Comparison of ENCODE assay signal across 11 cellular contexts in the genomic region with DNA sequence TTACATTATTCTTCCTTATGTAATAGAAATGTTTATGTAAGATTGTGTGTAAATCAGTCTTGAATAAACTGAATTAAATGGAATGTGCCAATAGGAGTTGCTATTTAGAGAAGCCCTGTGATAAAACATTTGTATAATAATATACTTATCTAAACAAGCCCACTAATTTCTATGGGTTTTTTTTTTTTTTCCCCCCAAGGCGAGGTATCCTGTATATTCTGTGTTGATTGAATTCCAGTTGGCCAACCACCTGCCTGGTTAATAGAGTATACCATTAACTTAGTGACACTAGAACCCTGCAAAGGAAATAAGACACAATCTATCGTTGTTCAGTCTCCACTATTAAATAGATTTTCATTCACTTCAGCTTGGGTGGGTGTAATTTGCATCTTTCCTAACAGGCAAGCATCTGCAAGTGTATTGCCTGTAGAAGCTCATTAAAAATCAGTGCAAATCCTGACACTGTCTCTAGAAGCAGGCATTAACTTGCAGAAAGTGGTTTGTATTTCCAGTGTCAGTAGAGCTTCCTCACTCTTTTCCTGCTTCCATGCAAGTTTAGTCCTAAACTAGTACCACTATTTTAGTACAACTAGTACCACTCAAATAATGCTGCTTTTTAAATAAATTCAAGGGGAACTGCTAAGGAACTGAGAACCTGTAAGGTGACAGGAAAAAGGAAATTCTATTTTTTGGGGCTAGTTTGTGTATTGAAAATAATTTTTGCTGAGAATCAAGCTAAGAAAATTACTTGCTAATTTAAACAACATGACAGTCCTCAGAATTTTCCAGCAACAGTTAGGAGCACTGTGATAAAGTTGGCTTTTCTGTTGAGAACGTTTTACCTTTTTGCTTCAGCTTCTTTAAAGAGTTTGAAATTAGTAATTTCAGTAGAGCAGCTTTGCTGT.
DNase-seq lines count a peak whose midpoint lies in the region; ATAC-seq and TF ChIP-seq lines count a peak whose summit lies in the region.
"Had no signal": no experiment of that assay in that cellular context is flagged by ENCODE, and none has a peak within 500 bp of the region (broad histone marks: within the 10 kb centered on the region; RNA-seq: fewer than 3 reads in every experiment).

No MANE protein-coding gene starts in this region.

- H3K4me3 ChIP-seq in A673 (ENCODE audit: low read depth, low read length, poor library complexity, severe bottlenecking): peak overlapping the region; percentile 23

- no peaks in the 10 kb centered on the region for H3K9me3 Mint-ChIP-seq in activated B cell treated with CpG ODN at 0.5 μM for 24 hours
- H3K9me3 Mint-ChIP-seq in memory B cell: no peaks in the 10 kb centered on the region
- no peaks in the 10 kb centered on the region for H3K9me3 Mint-ChIP-seq in activated CD4-positive, alpha-beta memory T cell treated with anti-CD3 and anti-CD28 coated beads, Interleukin-2, amount 10 ng/mL, durations not matched to agents 7 days and 5 days

- no peaks in the 10 kb centered on the region for H3K36me3 ChIP-seq in A673 (ENCODE audit: insufficient read depth, low read length, poor library complexity, severe bottlenecking)

- DNase-seq in A673 (ENCODE audit: low spot score) (peak; percentile 49), activated B cell treated with CpG ODN at 0.5 μM for 24 hours (no peak), memory B cell (ENCODE audit: low spot score in 2 of 2) (no peak), CD1c-positive myeloid dendritic cell (ENCODE audit: extremely low spot score) (no peak), NCI-H345 treated with DMSO at 0.1 percent for 48 hours (lab: John Stamatoyannopoulos, UW; ENCODE audit: unreplicated experiment) (no peak)
- no peak for DNase-seq in activated CD4-positive, alpha-beta memory T cell treated with anti-CD3 and anti-CD28 coated beads, Interleukin-2, amount 10 ng/mL, durations not matched to agents 7 days and 5 days
- DNase-seq: KBM-7; kidney glomerular epithelial cell; stimulated activated CD8-positive, alpha-beta memory T cell treated with anti-CD3 and anti-CD28 coated beads, Interleukin-4, amount 100 ng/mL, for 48 hours had no signal

- H3K9me3 ChIP-seq in A673 (ENCODE audit: low read depth, low read length, poor library complexity, severe bottlenecking): no peaks in the 10 kb centered on the region

- intact Hi-C loops in A673 (cut with micrococcal nuclease; ENCODE audit: unreplicated experiment) (loop anchor here (5.0 kb wide), 1 partner anchor 70 kb away; a partner anchor contains a TSS), activated B cell treated with CpG ODN at 0.5 μM for 24 hours (cut with micrococcal nuclease) (loop anchor here (5.0 kb wide), 1 partner anchor 35 kb away; no protein-coding TSS in a partner anchor)

- no peaks in the 10 kb centered on the region for H3K27me3 ChIP-seq in A673 (replicated peaks; ENCODE audit: insufficient read depth, low read depth, low read length, poor library complexity)

- H3K4me3 Mint-ChIP-seq in activated B cell treated with CpG ODN at 0.5 μM for 24 hours: peak overlapping the region; percentile 41
- peak overlapping the region; percentile 12 for H3K4me3 Mint-ChIP-seq in memory B cell
- no peak overlapping the region for H3K4me3 Mint-ChIP-seq in activated CD4-positive, alpha-beta memory T cell treated with anti-CD3 and anti-CD28 coated beads, Interleukin-2, amount 10 ng/mL, durations not matched to agents 7 days and 5 days

- H3K36me3 Mint-ChIP-seq in activated B cell treated with CpG ODN at 0.5 μM for 24 hours (ENCODE audit: low read depth) (no peaks in the 10 kb centered on the region), memory B cell (no peaks in the 10 kb centered on the region)
- no peaks in the 10 kb centered on the region for H3K36me3 Mint-ChIP-seq in activated CD4-positive, alpha-beta memory T cell treated with anti-CD3 and anti-CD28 coated beads, Interleukin-2, amount 10 ng/mL, durations not matched to agents 7 days and 5 days (ENCODE audit: low read depth)

- CTCF ChIA-PET in A673 (lab: Charles Lee) (no interaction called here), activated B cell treated with CpG ODN at 0.5 μM for 24 hours (lab: Charles Lee) (interaction anchor here (1.1 to 1.6 kb wide), 3 partner anchors 9 to 98 kb away, joined by 3 to 9 read pairs (median 3); no protein-coding TSS in a partner anchor)
- CTCF ChIA-PET in activated CD4-positive, alpha-beta memory T cell treated with anti-CD3 and anti-CD28 coated beads, Interleukin-2, amount 10 ng/mL, durations not matched to agents 7 days and 5 days (lab: Charles Lee): no interaction called here

- POLR2A ChIA-PET in A673 (lab: Charles Lee; ENCODE audit: low non-redundant PET) (no interaction called here), activated B cell treated with CpG ODN at 0.5 μM for 24 hours (lab: Charles Lee) (interaction anchor here (0.7 to 1.8 kb wide), 6 partner anchors 11 to 69 kb away, joined by 3 to 9 read pairs (median 3); a partner anchor contains a TSS)
- POLR2A ChIA-PET in activated CD4-positive, alpha-beta memory T cell treated with anti-CD3 and anti-CD28 coated beads, Interleukin-2, amount 10 ng/mL, durations not matched to agents 7 days and 5 days (lab: Charles Lee): no interaction called here

- TF ChIP-seq CTCF in A673 (conservative IDR thresholded peaks at IDR 0.05; ENCODE audit: low read depth, low read length) (no peak), activated B cell treated with CpG ODN at 0.5 μM for 24 hours (IDR thresholded peaks at IDR 0.05) (no peak)

- ATAC-seq in HG02759 (IDR thresholded peaks at IDR 0.05; ENCODE audit: unreplicated experiment): peak; percentile 31
- ATAC-seq in activated B cell treated with CpG ODN at 0.5 μM for 24 hours (ENCODE audit: low read depth): no peak
- ATAC-seq in memory B cell (ENCODE audit: low read depth): no peak
- ATAC-seq in GM19328 (IDR thresholded peaks at IDR 0.05; ENCODE audit: unreplicated experiment): no peak

- H3K27me3 Mint-ChIP-seq in activated B cell treated with CpG ODN at 0.5 μM for 24 hours (no peaks in the 10 kb centered on the region), memory B cell (no peaks in the 10 kb centered on the region)
- H3K27me3 Mint-ChIP-seq in activated CD4-positive, alpha-beta memory T cell treated with anti-CD3 and anti-CD28 coated beads, Interleukin-2, amount 10 ng/mL, durations not matched to agents 7 days and 5 days: no peaks in the 10 kb centered on the region

- peaks cover 65% of the 10 kb centered on the region for H3K4me1 ChIP-seq in A673 (ENCODE audit: insufficient read depth, low read length, poor library complexity, severe bottlenecking)

- peak overlapping the region; percentile 60 for H3K27ac Mint-ChIP-seq in activated B cell treated with CpG ODN at 0.5 μM for 24 hours
- no peak overlapping the region for H3K27ac Mint-ChIP-seq in memory B cell
- no peak overlapping the region for H3K27ac Mint-ChIP-seq in activated CD4-positive, alpha-beta memory T cell treated with anti-CD3 and anti-CD28 coated beads, Interleukin-2, amount 10 ng/mL, durations not matched to agents 7 days and 5 days

- BruUV-seq in A673 (replicated peaks; lab: Mats Ljungman, UMichigan): no TSS peak

- peaks cover 94% of the 10 kb centered on the region for H3K4me1 Mint-ChIP-seq in activated B cell treated with CpG ODN at 0.5 μM for 24 hours
- H3K4me1 Mint-ChIP-seq in memory B cell: peaks cover 62% of the 10 kb centered on the region
- peaks cover 2% of the 10 kb centered on the region for H3K4me1 Mint-ChIP-seq in activated CD4-positive, alpha-beta memory T cell treated with anti-CD3 and anti-CD28 coated beads, Interleukin-2, amount 10 ng/mL, durations not matched to agents 7 days and 5 days

- peak overlapping the region; percentile 73 for H3K27ac ChIP-seq in A673 (ENCODE audit: low read depth, low read length, poor library complexity, severe bottlenecking)
